Comparison of ENCODE assay signal across 15 cellular contexts in genomic region chr10:6124666-6125065, GRCh38. TPM values are rescaled to one million over a fixed set of nuclear protein-coding genes. Genes with fewer than 3 reads are reported as not detected.
DNase-seq lines count a peak whose midpoint lies in the region; ATAC-seq and TF ChIP-seq lines count a peak whose summit lies in the region.
"Had no signal": no experiment of that assay in that cellular context is flagged by ENCODE, and none has a peak within 500 bp of the region (broad histone marks: within the 10 kb centered on the region; RNA-seq: fewer than 3 reads in every experiment).

No MANE protein-coding gene starts in this region.

- H3K27ac ChIP-seq in left ventricle myocardium inferior (replicated peaks), result peak overlapping the region; percentile 67
- H3K27ac ChIP-seq in psoas muscle, result peak overlapping the region; percentile 78
- H3K27ac ChIP-seq: HL-60, vagina had no signal

- TF ChIP-seq CTCF in CD14-positive monocyte (IDR thresholded peaks at IDR 0.05), result no peak
- TF ChIP-seq CTCF in left ventricle myocardium inferior (IDR thresholded peaks at IDR 0.05; ENCODE audit: borderline replicate concordance), result no peak
- TF ChIP-seq CTCF in psoas muscle (IDR thresholded peaks at IDR 0.05), result no peak

- peak overlapping the region; percentile 72 to 84 for H3K4me3 Mint-ChIP-seq in CD14-positive monocyte
- no peak overlapping the region for H3K4me3 Mint-ChIP-seq in naive thymus-derived CD8-positive, alpha-beta T cell
- H3K4me3 Mint-ChIP-seq: activated T-cell treated with anti-CD3 and anti-CD28 coated beads, Interleukin-2, amount 50 U/mL, for 72 hours; central memory CD8-positive, alpha-beta T cell had no signal

- peak overlapping the region; percentile 28 for H3K4me3 ChIP-seq in left ventricle myocardium inferior
- H3K4me3 ChIP-seq in psoas muscle, result peak overlapping the region; percentile 20
- H3K4me3 ChIP-seq: vagina had no signal

- H3K9me3 ChIP-seq in left ventricle myocardium inferior (replicated peaks) (no peaks in the 10 kb centered on the region), psoas muscle (no peaks in the 10 kb centered on the region)
- H3K9me3 ChIP-seq: BE2C, vagina had no signal

- ATAC-seq in psoas muscle (peak; percentile 53 to 84 (median 74)), HG03439 (IDR thresholded peaks at IDR 0.05; ENCODE audit: unreplicated experiment) (no peak)
- no peak for ATAC-seq in naive thymus-derived CD8-positive, alpha-beta T cell
- ATAC-seq: activated T-cell treated with anti-CD3 and anti-CD28 coated beads, Interleukin-2, amount 50 U/mL, for 72 hours had no signal

- H3K4me1 ChIP-seq in left ventricle myocardium inferior, result peaks cover 23% of the 10 kb centered on the region
- H3K4me1 ChIP-seq in psoas muscle, result peaks cover 14% of the 10 kb centered on the region
- H3K4me1 ChIP-seq: BE2C had no signal

- intact Hi-C loops in CD14-positive monocyte (cut with micrococcal nuclease), result no loop called here
- intact Hi-C loops in left ventricle myocardium inferior (cut with micrococcal nuclease), result no loop called here
- intact Hi-C loops in psoas muscle (cut with DNase I), result no loop called here

- WGBS in psoas muscle, 3 donors, result 14 to 16% (median 15%) methylated on average over 9 of the region's 9 CpGs

- peaks cover 0 to 2% (median 0%) of the 10 kb centered on the region in 7 donors for H3K9me3 Mint-ChIP-seq in CD14-positive monocyte
- H3K9me3 Mint-ChIP-seq in naive thymus-derived CD8-positive, alpha-beta T cell, result no peaks in the 10 kb centered on the region
- H3K9me3 Mint-ChIP-seq: activated T-cell treated with anti-CD3 and anti-CD28 coated beads, Interleukin-2, amount 50 U/mL, for 72 hours; central memory CD8-positive, alpha-beta T cell had no signal

- H3K27ac Mint-ChIP-seq in CD14-positive monocyte, result peak overlapping the region; percentile 75 to 94 (median 87)
- H3K27ac Mint-ChIP-seq in naive thymus-derived CD8-positive, alpha-beta T cell, result no peak overlapping the region
- H3K27ac Mint-ChIP-seq: activated T-cell treated with anti-CD3 and anti-CD28 coated beads, Interleukin-2, amount 50 U/mL, for 72 hours had no signal

- POLR2A ChIA-PET in naive thymus-derived CD8-positive, alpha-beta T cell (lab: Charles Lee), result interaction anchor here (0.9 kb wide), 1 partner anchor 77 kb away, joined by 3 read pairs; no protein-coding TSS in a partner anchor

- H3K27me3 Mint-ChIP-seq in CD14-positive monocyte (ENCODE audit: low read depth in 3 of 3), result peaks cover 4 to 14% (median 8%) of the 10 kb centered on the region in 3 donors
- peaks cover 0 to 3% (median 0%) of the 10 kb centered on the region in 5 donors for H3K27me3 Mint-ChIP-seq in naive thymus-derived CD8-positive, alpha-beta T cell

- no peak for DNase-seq in CD14-positive monocyte (ENCODE audit: low spot score)
- peak in 46 of 58 donors; percentile 16 to 86 (median 52) for DNase-seq in anterior cingulate cortex (lab: John Stamatoyannopoulos, UW)
- DNase-seq in left ventricle myocardium inferior, result peak; percentile 48
- DNase-seq in psoas muscle, result no peak
- DNase-seq in SHP77 treated with DMSO at 0.1 percent for 48 hours (lab: John Stamatoyannopoulos, UW), result no peak
- no peak for DNase-seq in cerebellar nuclear complex (lab: John Stamatoyannopoulos, UW)
- DNase-seq in naive thymus-derived CD8-positive, alpha-beta T cell, result no peak
- DNase-seq: activated T-cell treated with anti-CD3 and anti-CD28 coated beads, Interleukin-2, amount 50 U/mL, for 72 hours; BE2C; NCI-H1105; T-helper 9 cell had no signal

- H3K27me3 ChIP-seq in left ventricle myocardium inferior (ENCODE audit: low read depth) (no peaks in the 10 kb centered on the region), psoas muscle (ENCODE audit: insufficient read depth in 3 of 3, low read length in 2 of 3) (no peaks in the 10 kb centered on the region)
- H3K27me3 ChIP-seq: BE2C, vagina had no signal

- H3K36me3 Mint-ChIP-seq in CD14-positive monocyte, result peaks cover 0 to 1% of the 10 kb centered on the region in 2 donors
- H3K36me3 Mint-ChIP-seq in naive thymus-derived CD8-positive, alpha-beta T cell, result no peaks in the 10 kb centered on the region

- peaks cover 47% of the 10 kb centered on the region for H3K4me1 Mint-ChIP-seq in CD14-positive monocyte
- H3K4me1 Mint-ChIP-seq in naive thymus-derived CD8-positive, alpha-beta T cell, result peaks cover 12 to 13% (median 13%) of the 10 kb centered on the region in 4 donors

- no peaks in the 10 kb centered on the region for H3K36me3 ChIP-seq in left ventricle myocardium inferior
- no peaks in the 10 kb centered on the region for H3K36me3 ChIP-seq in psoas muscle (ENCODE audit: insufficient read depth in 1 of 2, low read depth in 1 of 2)
- H3K36me3 ChIP-seq: BE2C, vagina had no signal

RNA-seq across cellular contexts. Expression of gene RBM17, which starts 35.8 kb away (rescaled TPM):
- 10 to 100 TPM; 44.5 to 51.4 TPM for polyA plus RNA-seq in CD14-positive monocyte
- 56.1 TPM for total RNA-seq in left ventricle myocardium inferior
- 100 to 1,000 TPM in 1 of 4 donors, 10 to 100 TPM in 3; 74.4 to 104 (median 86.5) TPM for total RNA-seq in psoas muscle
- polyA plus RNA-seq in psoas muscle, result 100 to 1,000 TPM in 2 of 3 donors, 10 to 100 TPM in 1; 76.0 to 157 (median 110) TPM
- total RNA-seq in naive thymus-derived CD8-positive, alpha-beta T cell, result 100 to 1,000 TPM; 129 to 130 TPM
- 10 to 100 TPM; 57.4 to 84.9 (median 61.3) TPM for polyA plus RNA-seq in naive thymus-derived CD8-positive, alpha-beta T cell

Comparison
In these comparisons a context has a peak if more than half of its experiments do, and no peak if none do; other contexts are left out.
1. DNase-seq: peak in anterior cingulate cortex (46 of 58) and left ventricle myocardium inferior (single experiment); none in CD14-positive monocyte (single experiment), psoas muscle (0 of 2), SHP77 treated with DMSO at 0.1 percent for 48 hours (single experiment), cerebellar nuclear complex (0 of 2) and naive thymus-derived CD8-positive, alpha-beta T cell (0 of 10).
2. H3K27ac Mint-ChIP-seq: peak in CD14-positive monocyte (7 of 7); none in naive thymus-derived CD8-positive, alpha-beta T cell (0 of 10).
3. H3K4me3 Mint-ChIP-seq: peak in CD14-positive monocyte (2 of 2); none in naive thymus-derived CD8-positive, alpha-beta T cell (0 of 10).
4. ATAC-seq: peak in psoas muscle (4 of 4); none in naive thymus-derived CD8-positive, alpha-beta T cell (0 of 2) and HG03439 (single experiment).